Comparison of ENCODE assay signal across 1 cellular context in genomic region chr14:68418192-68419118, GRCh38.
TF ChIP-seq lines count a peak whose summit lies in the region.

No MANE protein-coding gene starts in this region.

TF ChIP-seq in K562, 482 proteins besides CTCF, POLR2A, EP300 and RAD21 (continued from another document):
- no peak for TF ChIP-seq SAFB2 (IDR thresholded peaks at IDR 0.05; ENCODE audit: borderline replicate concordance, low read depth, low read length, severe bottlenecking)
- no peak for TF ChIP-seq MTA3 (IDR thresholded peaks at IDR 0.05; ENCODE audit: borderline replicate concordance)
- no peak for TF ChIP-seq GABPB2 (CRISPR knock-in tag; conservative IDR thresholded peaks at IDR 0.05)
- TF ChIP-seq C11orf30 (IDR thresholded peaks at IDR 0.05; ENCODE audit: low read depth) = peak; percentile 28; the same call in 1 of the 2 replicates
- TF ChIP-seq FOXP1 (CRISPR knock-in tag; IDR thresholded peaks at IDR 0.05) = no peak
